26 cellular contexts compared by ENCODE assay signal in genomic region chr4:66373268-66373667, GRCh38.
"Had no signal": no experiment of that assay in that cellular context is flagged by ENCODE, and none has a peak within 500 bp of the region (broad histone marks: within the 10 kb centered on the region; RNA-seq: fewer than 3 reads in every experiment).

No MANE protein-coding gene starts in this region.

- H3K36me3 ChIP-seq: stomach, suprapubic skin, thoracic aorta, thyroid gland, tibial artery, tibial nerve, transverse colon, upper lobe of left lung, upper lobe of right lung, uterus, vagina had no signal

- H3K27ac ChIP-seq: stomach, suprapubic skin, testis, thoracic aorta, thyroid gland, tibial artery, tibial nerve, transverse colon, upper lobe of left lung, upper lobe of right lung, uterus, vagina had no signal

- DNase-seq: stimulated activated CD4-positive, alpha-beta T cell treated with anti-CD3 and anti-CD28 coated beads, Interleukin-2, amount 100 ng/mL, for 48 hours; stimulated activated CD4-positive, alpha-beta T cell treated with anti-CD3 and anti-CD28 coated beads, Interleukin-4, amount 100 ng/mL, for 1 hour; stimulated activated CD4-positive, alpha-beta T cell treated with anti-CD3 and anti-CD28 coated beads, Interleukin-4, amount 100 ng/mL, for 24 hours; stimulated activated CD4-positive, alpha-beta T cell treated with anti-CD3 and anti-CD28 coated beads, Interleukin-4, amount 100 ng/mL, for 4 hours; stimulated activated CD8-positive, alpha-beta memory T cell treated with anti-CD3 and anti-CD28 coated beads, Interleukin-4, amount 100 ng/mL, for 48 hours; stimulated activated naive B cell treated with anti-CD40 and anti-IgM and Interleukin-4, amounts not matched to agents 10 μg/mL and 1 μg/mL and 100 μg/mL, for 72 hours; stimulated activated naive CD4-positive, alpha-beta T cell; stimulated activated naive CD4-positive, alpha-beta T cell treated with Interleukin-2 at 50 U/mL for 16 hours; stimulated activated naive CD8-positive, alpha-beta T cell treated with anti-CD3 and anti-CD28 coated beads, Interleukin-15, amount 100 ng/mL, for 72 hours; stimulated activated naive CD8-positive, alpha-beta T cell treated with anti-CD3 and anti-CD28 coated beads, Interleukin-15, Interleukin-2, amounts not matched to agents 100 U/mL and 50 U/mL, for 24 hours; stomach; substantia nigra; testis; thyroid gland; tibial artery; transverse colon; trophoblast cell; upper lobe of left lung; upper lobe of right lung; uterus had no signal

- H3K9me3 ChIP-seq: stomach, suprapubic skin, testis, thoracic aorta, thyroid gland, tibial artery, tibial nerve, transverse colon, upper lobe of left lung, upper lobe of right lung, uterus, vagina had no signal

- H3K27me3 ChIP-seq: stomach, suprapubic skin, testis, thyroid gland, tibial artery, tibial nerve, transverse colon, upper lobe of left lung, upper lobe of right lung, uterus, vagina had no signal

- ATAC-seq: stimulated activated effector memory CD8-positive, alpha-beta T cell treated with anti-CD3 and anti-CD28 coated beads, Interleukin-12 subunit alpha, Interleukin-12 subunit beta, amount 100 ng/mL, for 72 hours; stimulated activated memory B cell treated with anti-CD40 and anti-IgM and Interleukin-4, amounts not matched to agents 10 μg/mL and 1 μg/mL and 100 μg/mL, for 72 hours; stimulated activated naive B cell treated with anti-CD40 and anti-IgM and Interleukin-4, amounts not matched to agents 10 μg/mL and 1 μg/mL and 100 μg/mL, for 72 hours; stimulated activated naive CD8-positive, alpha-beta T cell treated with anti-CD3 and anti-CD28 coated beads, Interleukin-15, amount 100 ng/mL, for 72 hours; stimulated activated naive CD8-positive, alpha-beta T cell treated with anti-CD3 and anti-CD28 coated beads, Interleukin-15, Interleukin-2, amounts not matched to agents 100 U/mL and 50 U/mL, for 24 hours; upper lobe of right lung had no signal

- H3K4me3 ChIP-seq: stomach, suprapubic skin, testis, thoracic aorta, thyroid gland, tibial artery, tibial nerve, transverse colon, upper lobe of left lung, upper lobe of right lung, uterus, vagina had no signal

- H3K4me1 ChIP-seq: stomach, suprapubic skin, testis, thyroid gland, tibial artery, tibial nerve, transverse colon, upper lobe of left lung, upper lobe of right lung, uterus, vagina had no signal
